2 cellular contexts compared by ENCODE assay signal in the genomic region with DNA sequence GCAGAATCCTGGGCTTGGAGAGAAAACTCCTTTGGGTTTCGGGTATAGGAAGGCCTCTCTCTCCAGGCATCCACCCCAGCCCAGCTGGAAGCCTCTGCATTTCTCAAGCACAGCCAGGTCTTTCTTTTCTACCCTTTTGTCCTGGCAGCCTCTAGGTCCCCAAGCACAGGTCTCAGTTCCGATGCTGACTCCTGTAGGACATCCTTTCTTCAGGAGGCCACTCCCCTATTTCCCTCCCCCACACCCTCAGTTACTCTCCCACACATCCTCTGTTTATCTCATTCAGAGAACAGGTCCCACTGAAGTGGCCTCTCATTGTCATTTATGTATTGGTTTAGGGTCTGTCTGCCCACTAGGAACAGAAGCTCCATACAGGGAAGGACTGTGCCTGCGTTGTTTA.
TF ChIP-seq lines count a peak whose summit lies in the region.

No MANE protein-coding gene starts in this region.

TF ChIP-seq in GM23338, 12 proteins besides CTCF, POLR2A, EP300 and RAD21 (continues in another document):
- TF ChIP-seq, protein P1, sequence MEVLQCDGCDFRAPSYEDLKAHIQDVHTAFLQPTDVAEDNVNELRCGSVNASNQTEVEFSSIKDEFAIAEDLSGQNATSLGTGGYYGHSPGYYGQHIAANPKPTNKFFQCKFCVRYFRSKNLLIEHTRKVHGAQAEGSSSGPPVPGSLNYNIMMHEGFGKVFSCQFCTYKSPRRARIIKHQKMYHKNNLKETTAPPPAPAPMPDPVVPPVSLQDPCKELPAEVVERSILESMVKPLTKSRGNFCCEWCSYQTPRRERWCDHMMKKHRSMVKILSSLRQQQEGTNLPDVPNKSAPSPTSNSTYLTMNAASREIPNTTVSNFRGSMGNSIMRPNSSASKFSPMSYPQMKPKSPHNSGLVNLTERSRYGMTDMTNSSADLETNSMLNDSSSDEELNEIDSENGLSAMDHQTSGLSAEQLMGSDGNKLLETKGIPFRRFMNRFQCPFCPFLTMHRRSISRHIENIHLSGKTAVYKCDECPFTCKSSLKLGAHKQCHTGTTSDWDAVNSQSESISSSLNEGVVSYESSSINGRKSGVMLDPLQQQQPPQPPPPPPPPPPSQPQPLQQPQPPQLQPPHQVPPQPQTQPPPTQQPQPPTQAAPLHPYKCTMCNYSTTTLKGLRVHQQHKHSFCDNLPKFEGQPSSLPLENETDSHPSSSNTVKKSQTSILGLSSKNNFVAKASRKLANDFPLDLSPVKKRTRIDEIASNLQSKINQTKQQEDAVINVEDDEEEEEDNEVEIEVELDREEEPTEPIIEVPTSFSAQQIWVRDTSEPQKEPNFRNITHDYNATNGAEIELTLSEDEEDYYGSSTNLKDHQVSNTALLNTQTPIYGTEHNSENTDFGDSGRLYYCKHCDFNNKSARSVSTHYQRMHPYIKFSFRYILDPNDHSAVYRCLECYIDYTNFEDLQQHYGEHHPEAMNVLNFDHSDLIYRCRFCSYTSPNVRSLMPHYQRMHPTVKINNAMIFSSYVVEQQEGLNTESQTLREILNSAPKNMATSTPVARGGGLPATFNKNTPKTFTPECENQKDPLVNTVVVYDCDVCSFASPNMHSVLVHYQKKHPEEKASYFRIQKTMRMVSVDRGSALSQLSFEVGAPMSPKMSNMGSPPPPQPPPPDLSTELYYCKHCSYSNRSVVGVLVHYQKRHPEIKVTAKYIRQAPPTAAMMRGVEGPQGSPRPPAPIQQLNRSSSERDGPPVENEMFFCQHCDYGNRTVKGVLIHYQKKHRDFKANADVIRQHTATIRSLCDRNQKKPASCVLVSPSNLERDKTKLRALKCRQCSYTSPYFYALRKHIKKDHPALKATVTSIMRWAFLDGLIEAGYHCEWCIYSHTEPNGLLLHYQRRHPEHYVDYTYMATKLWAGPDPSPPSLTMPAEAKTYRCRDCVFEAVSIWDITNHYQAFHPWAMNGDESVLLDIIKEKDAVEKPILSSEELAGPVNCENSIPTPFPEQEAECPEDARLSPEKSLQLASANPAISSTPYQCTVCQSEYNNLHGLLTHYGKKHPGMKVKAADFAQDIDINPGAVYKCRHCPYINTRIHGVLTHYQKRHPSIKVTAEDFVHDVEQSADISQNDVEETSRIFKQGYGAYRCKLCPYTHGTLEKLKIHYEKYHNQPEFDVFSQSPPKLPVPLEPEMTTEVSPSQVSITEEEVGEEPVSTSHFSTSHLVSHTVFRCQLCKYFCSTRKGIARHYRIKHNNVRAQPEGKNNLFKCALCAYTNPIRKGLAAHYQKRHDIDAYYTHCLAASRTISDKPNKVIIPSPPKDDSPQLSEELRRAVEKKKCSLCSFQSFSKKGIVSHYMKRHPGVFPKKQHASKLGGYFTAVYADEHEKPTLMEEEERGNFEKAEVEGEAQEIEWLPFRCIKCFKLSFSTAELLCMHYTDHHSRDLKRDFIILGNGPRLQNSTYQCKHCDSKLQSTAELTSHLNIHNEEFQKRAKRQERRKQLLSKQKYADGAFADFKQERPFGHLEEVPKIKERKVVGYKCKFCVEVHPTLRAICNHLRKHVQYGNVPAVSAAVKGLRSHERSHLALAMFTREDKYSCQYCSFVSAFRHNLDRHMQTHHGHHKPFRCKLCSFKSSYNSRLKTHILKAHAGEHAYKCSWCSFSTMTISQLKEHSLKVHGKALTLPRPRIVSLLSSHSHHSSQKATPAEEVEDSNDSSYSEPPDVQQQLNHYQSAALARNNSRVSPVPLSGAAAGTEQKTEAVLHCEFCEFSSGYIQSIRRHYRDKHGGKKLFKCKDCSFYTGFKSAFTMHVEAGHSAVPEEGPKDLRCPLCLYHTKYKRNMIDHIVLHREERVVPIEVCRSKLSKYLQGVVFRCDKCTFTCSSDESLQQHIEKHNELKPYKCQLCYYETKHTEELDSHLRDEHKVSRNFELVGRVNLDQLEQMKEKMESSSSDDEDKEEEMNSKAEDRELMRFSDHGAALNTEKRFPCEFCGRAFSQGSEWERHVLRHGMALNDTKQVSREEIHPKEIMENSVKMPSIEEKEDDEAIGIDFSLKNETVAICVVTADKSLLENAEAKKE (CRISPR knock-in tag; IDR thresholded peaks at IDR 0.05), result no peak
- TF ChIP-seq JUNB (IDR thresholded peaks at IDR 0.05; ENCODE audit: unreplicated experiment) (no peak), ZNF331 (CRISPR knock-in tag; IDR thresholded peaks at IDR 0.05; ENCODE audit: low read depth) (no peak), EZH2 (IDR thresholded peaks at IDR 0.05; ENCODE audit: low read depth, unreplicated experiment) (no peak), NANOG (IDR thresholded peaks at IDR 0.05; ENCODE audit: borderline replicate concordance) (no peak), ZNF114 (CRISPR knock-in tag; IDR thresholded peaks at IDR 0.05) (no peak), CREB1 (CRISPR knock-in tag; IDR thresholded peaks at IDR 0.05; ENCODE audit: low read depth) (no peak), REST (IDR thresholded peaks at IDR 0.05; ENCODE audit: unreplicated experiment) (no peak), ETS1 (IDR thresholded peaks at IDR 0.05) (no peak), EZH2phosphoT487 (IDR thresholded peaks at IDR 0.05; ENCODE audit: unreplicated experiment) (no peak)

TF ChIP-seq in H1, 55 proteins besides CTCF, POLR2A, EP300 and RAD21 (continued from another document):
- no peak for TF ChIP-seq FOSL1 (IDR thresholded peaks at IDR 0.05; ENCODE audit: insufficient read depth, low read depth, low read length)
- no peak for TF ChIP-seq POU5F1 (IDR thresholded peaks at IDR 0.05; ENCODE audit: low read depth, low read length)
- no peak for TF ChIP-seq CREB1 (IDR thresholded peaks at IDR 0.05)
- TF ChIP-seq SIX5 (IDR thresholded peaks at IDR 0.05; ENCODE audit: low read depth, low read length), result no peak
TF ChIP-seq in H1: peak in this region for 0.
